Comparison of ENCODE assay signal across 10 cellular contexts in genomic region chr16:86577314-86577971, GRCh38. TPM values are rescaled to one million over a fixed set of nuclear protein-coding genes. Genes with fewer than 3 reads are reported as not detected.
A peak's percentile ranks its signal among the peaks of the same experiment; 100 is the strongest.
DNase-seq lines count a peak whose midpoint lies in the region; ATAC-seq and TF ChIP-seq lines count a peak whose summit lies in the region.
"Had no signal": no experiment of that assay in that cellular context is flagged by ENCODE, and none has a peak within 500 bp of the region (broad histone marks: within the 10 kb centered on the region; RNA-seq: fewer than 3 reads in every experiment).

No MANE protein-coding gene starts in this region.

- H3K4me3 ChIP-seq in heart left ventricle = peak overlapping the region in 8 of 12 donors; percentile 42 to 62 (median 50)
- H3K4me3 ChIP-seq in upper lobe of right lung = no peak overlapping the region

- 39 to 51% (median 48%) methylated on average over 12 of the region's 12 CpGs for WGBS in heart left ventricle, 4 donors

- TF ChIP-seq POLR2A in heart left ventricle (IDR thresholded peaks at IDR 0.05) = no peak

- POLR2A ChIA-PET in HEK293T (lab: Yijun Ruan, JAX) = no interaction called here

- H3K4me3 Mint-ChIP-seq in chondrocyte (ENCODE audit: unreplicated experiment) = peak overlapping the region; percentile 96

- intact Hi-C loops in heart left ventricle (cut with DNase I) = loop anchor here (2.0 to 10.0 kb wide), 12 partner anchors 77 to 485 kb away; no protein-coding TSS in a partner anchor
- intact Hi-C loops in Right ventricle myocardium superior (cut with DNase I) = loop anchor here (10.0 kb wide), 2 partner anchors 187 to 257 kb away; no protein-coding TSS in a partner anchor
- intact Hi-C loops in upper lobe of right lung (cut with DNase I) = loop anchor here (10.0 kb wide), 1 partner anchor 187 kb away; no protein-coding TSS in a partner anchor

- no peaks in the 10 kb centered on the region for H3K27me3 Mint-ChIP-seq in chondrocyte (ENCODE audit: low read depth)

- ATAC-seq in heart left ventricle (no peak), Right ventricle myocardium superior (ENCODE audit: poor library complexity) (no peak), upper lobe of right lung (no peak), GM19452 (IDR thresholded peaks at IDR 0.05; ENCODE audit: unreplicated experiment) (no peak)
- ATAC-seq: activated naive CD8-positive, alpha-beta T cell treated with anti-CD3 and anti-CD28 coated beads, Interleukin-2, amount 50 U/mL, for 24 hours had no signal

- H3K27me3 ChIP-seq in heart left ventricle (peaks cover 21 to 88% (median 56%) of the 10 kb centered on the region in 9 donors), upper lobe of right lung (peaks cover 86% of the 10 kb centered on the region)

- H3K4me1 Mint-ChIP-seq in chondrocyte (ENCODE audit: low read depth) = peaks cover 87% of the 10 kb centered on the region

- H3K36me3 Mint-ChIP-seq in chondrocyte (ENCODE audit: low read depth) = peaks cover 5% of the 10 kb centered on the region

- DNase-seq in heart left ventricle (no peak), Right ventricle myocardium superior (no peak), chondrocyte (ENCODE audit: low spot score) (no peak), left kidney (ENCODE audit: low read depth, low spot score) (peak; percentile 26), upper lobe of right lung (no peak), NCI-H2196 treated with DMSO at 0.1 percent for 48 hours (lab: John Stamatoyannopoulos, UW; ENCODE audit: unreplicated experiment) (no peak), HEK293T (ENCODE audit: extremely low spot score) (no peak)
- DNase-seq: activated CD4-positive, alpha-beta T cell treated with anti-CD3 and anti-CD28 coated beads for 4 hours; activated naive CD8-positive, alpha-beta T cell treated with anti-CD3 and anti-CD28 coated beads, Interleukin-2, amount 50 U/mL, for 24 hours had no signal

- H3K27ac ChIP-seq in heart left ventricle (peak overlapping the region; percentile 24 to 86 (median 68)), upper lobe of right lung (peak overlapping the region; percentile 42)

- CTCF ChIA-PET in HEK293T (lab: Yijun Ruan, JAX) = no interaction called here

- H3K4me1 ChIP-seq in heart left ventricle (peaks cover 0 to 45% (median 11%) of the 10 kb centered on the region in 12 donors), upper lobe of right lung (peaks cover 11% of the 10 kb centered on the region)

- H3K9me3 ChIP-seq in heart left ventricle = no peaks in the 10 kb centered on the region
- H3K9me3 ChIP-seq in upper lobe of right lung = no peaks in the 10 kb centered on the region

- H3K9me3 Mint-ChIP-seq in chondrocyte (ENCODE audit: low read depth) = no peaks in the 10 kb centered on the region
- H3K9me3 Mint-ChIP-seq: activated naive CD8-positive, alpha-beta T cell treated with anti-CD3 and anti-CD28 coated beads, Interleukin-2, amount 50 U/mL, for 24 hours had no signal

- H3K36me3 ChIP-seq in heart left ventricle (no peaks in the 10 kb centered on the region), upper lobe of right lung (no peaks in the 10 kb centered on the region)

- TF ChIP-seq CTCF in heart left ventricle (IDR thresholded peaks at IDR 0.05) (no peak), chondrocyte (IDR thresholded peaks at IDR 0.05) (no peak), upper lobe of right lung (IDR thresholded peaks at IDR 0.05) (no peak)

- H3K27ac Mint-ChIP-seq in chondrocyte (ENCODE audit: unreplicated experiment) = peak overlapping the region; percentile 99
- H3K27ac Mint-ChIP-seq: activated naive CD8-positive, alpha-beta T cell treated with anti-CD3 and anti-CD28 coated beads, Interleukin-2, amount 50 U/mL, for 24 hours had no signal

TF ChIP-seq in HEK293T, 16 proteins besides CTCF, POLR2A, EP300 and RAD21:
- no peak for TF ChIP-seq FOXA1 (IDR thresholded peaks at IDR 0.05)
- TF ChIP-seq LEF1 (IDR thresholded peaks at IDR 0.05; ENCODE audit: borderline replicate concordance) = no peak
- no peak for TF ChIP-seq SUZ12 (IDR thresholded peaks at IDR 0.05)
- no peak for TF ChIP-seq CTBP1 (IDR thresholded peaks at IDR 0.05; ENCODE audit: borderline replicate concordance)

RNA-seq across cellular contexts. Expression of gene FOXL1, which starts 0.9 kb away (rescaled TPM):
- total RNA-seq in heart left ventricle (1 to 10 TPM in 3 of 9 donors, under 1 TPM in 6; 0.44 to 1.4 (median 0.72) TPM), Right ventricle myocardium superior (0.75 TPM), chondrocyte (7.7 to 10.1 TPM (median 8.1 TPM) in 3 replicates), upper lobe of right lung (0.81 TPM)
- under 1 TPM; 0.57 to 0.69 TPM for polyA plus RNA-seq in heart left ventricle

RNA-seq across cellular contexts. Expression of gene FOXC2, which starts 10.8 kb away (rescaled TPM):
- total RNA-seq in heart left ventricle = 1 to 10 TPM; 1.1 to 3.3 (median 1.7) TPM
- 1 to 10 TPM in 1 of 2 donors, under 1 TPM in 1; 0.76 to 1.0 TPM for polyA plus RNA-seq in heart left ventricle
- 1.4 TPM for total RNA-seq in Right ventricle myocardium superior
- 70.4 to 84.2 TPM (median 77.8 TPM) in 3 replicates for total RNA-seq in chondrocyte
- 1.1 TPM for total RNA-seq in upper lobe of right lung

RNA-seq across cellular contexts. Expression of gene MTHFSD, which starts 22.4 kb away (rescaled TPM):
- total RNA-seq in heart left ventricle = 10 to 100 TPM in 6 of 9 donors, 1 to 10 TPM in 3; 3.9 to 17.0 (median 11.6) TPM
- 1 to 10 TPM; 5.6 to 6.8 TPM for polyA plus RNA-seq in heart left ventricle
- total RNA-seq in Right ventricle myocardium superior = 9.6 TPM
- 8.1 to 13.2 TPM (median 8.5 TPM) in 3 replicates for total RNA-seq in chondrocyte
- total RNA-seq in upper lobe of right lung = 18.7 TPM

Comparison
In these comparisons a context has a peak if more than half of its experiments do, and no peak if none do; other contexts are left out.
1. RNA of gene FOXC2, which starts 10.8 kb away (total RNA-seq): 70.4 to 84.2 TPM in chondrocyte; 1.1 to 3.3 TPM in heart left ventricle, 1.4 TPM in Right ventricle myocardium superior (single experiment) and 1.1 TPM in upper lobe of right lung (single experiment); every median in the first group is over 10 times any median in the second.